Comparison of ENCODE assay signal across 22 cellular contexts in the genomic region with DNA sequence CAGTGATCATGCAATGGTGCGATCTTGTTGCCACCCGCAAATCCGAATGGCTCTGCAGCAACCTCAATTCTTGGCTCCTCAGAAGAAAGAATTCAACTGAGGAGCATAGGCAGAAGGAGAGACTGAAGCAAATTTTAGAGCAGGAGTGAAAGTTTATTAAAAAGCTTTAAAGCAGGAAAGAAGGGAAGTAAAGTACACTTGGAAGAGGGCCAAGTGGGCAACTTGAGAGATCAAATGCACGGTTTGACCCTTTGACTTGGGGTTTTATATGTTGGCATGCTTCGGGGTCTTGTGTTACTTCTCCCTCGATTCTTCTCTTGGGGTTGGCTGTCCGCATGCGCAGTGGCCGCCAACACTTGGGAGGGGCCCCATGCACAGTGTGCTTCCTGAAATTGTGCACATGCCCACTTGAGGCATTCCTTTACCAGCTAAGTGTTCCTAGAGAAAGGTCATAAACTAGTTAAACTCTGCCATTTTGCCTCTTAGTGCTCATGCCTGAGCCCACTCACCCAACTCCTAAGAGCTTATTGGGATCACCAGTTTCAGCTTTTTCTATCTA.
"Had no signal": no experiment of that assay in that cellular context is flagged by ENCODE, and none has a peak within 500 bp of the region (broad histone marks: within the 10 kb centered on the region; RNA-seq: fewer than 3 reads in every experiment).

No MANE protein-coding gene starts in this region.

- ATAC-seq: gastrocnemius medialis; heart right ventricle; natural killer cell treated with Interleukin-12 subunit alpha and Interleukin-12 subunit beta and Interleukin-15 and Interleukin-18, amount 100 ng/mL, for 72 hours; pancreas; psoas muscle had no signal

- H3K27me3 Mint-ChIP-seq: natural killer cell treated with Interleukin-12 subunit alpha and Interleukin-12 subunit beta and Interleukin-15 and Interleukin-18, amount 100 ng/mL, for 72 hours had no signal

- H3K9me3 ChIP-seq: gastrocnemius medialis, pancreas had no signal

- H3K4me3 Mint-ChIP-seq: natural killer cell treated with Interleukin-12 subunit alpha and Interleukin-12 subunit beta and Interleukin-15 and Interleukin-18, amount 100 ng/mL, for 72 hours had no signal

- H3K36me3 ChIP-seq: esophagus muscularis mucosa, gastrocnemius medialis, lower lobe of right lung, pancreas, upper lobe of left lung had no signal

- H3K27me3 ChIP-seq: esophagus muscularis mucosa, gastrocnemius medialis, heart right ventricle, pancreas, upper lobe of left lung, vagina had no signal

- H3K4me1 ChIP-seq: pancreas, vagina had no signal

- H3K27ac Mint-ChIP-seq: natural killer cell treated with Interleukin-12 subunit alpha and Interleukin-12 subunit beta and Interleukin-15 and Interleukin-18, amount 100 ng/mL, for 72 hours had no signal

- H3K27ac ChIP-seq: epithelial cell of prostate, esophagus muscularis mucosa, gastrocnemius medialis, heart right ventricle, left ventricle myocardium inferior, lower lobe of right lung, pancreas, psoas muscle, upper lobe of left lung, vagina had no signal

- FAIRE-seq: islet of Langerhans, pancreas had no signal

- DNase-seq: effector memory CD4-positive, alpha-beta T cell; gastrocnemius medialis; heart right ventricle; hypothalamus; kidney glomerular epithelial cell; left ventricle myocardium inferior; lower lobe of right lung; mesenchymal stem cell; midbrain; occipital lobe; pancreas; psoas muscle; retina; stimulated activated CD4-positive, alpha-beta T cell treated with anti-CD3 and anti-CD28 coated beads, Interleukin-2, amount 100 ng/mL, for 48 hours; stimulated activated naive CD4-positive, alpha-beta T cell treated with Interleukin-2 at 50 U/mL for 16 hours had no signal

- H3K4me2 ChIP-seq: smooth muscle cell had no signal

- H3K4me3 ChIP-seq: esophagus muscularis mucosa, gastrocnemius medialis, heart right ventricle, left ventricle myocardium inferior, lower lobe of right lung, pancreas, psoas muscle, smooth muscle cell, upper lobe of left lung, vagina had no signal
